32 cellular contexts compared by ENCODE assay signal in the genomic region with DNA sequence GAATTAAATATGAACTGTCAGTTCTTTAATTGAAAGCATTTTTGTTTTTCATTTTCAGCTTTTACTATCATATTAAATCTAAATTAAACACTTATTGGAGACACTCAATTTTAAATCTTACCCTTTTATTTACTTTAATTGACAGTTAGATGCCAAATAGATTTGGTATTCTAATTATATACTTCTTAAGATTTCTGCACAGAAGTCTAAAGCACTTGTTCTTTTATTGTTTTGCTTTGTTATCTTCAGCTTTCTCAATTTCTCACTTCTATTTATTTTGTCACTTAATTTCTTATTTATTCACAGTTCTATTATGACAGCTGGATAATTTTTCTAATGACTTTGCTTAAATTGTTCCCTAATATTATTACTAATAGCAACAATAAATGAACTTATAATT.
DNase-seq lines count a peak whose midpoint lies in the region; ATAC-seq, FAIRE-seq and TF ChIP-seq lines count a peak whose summit lies in the region.
"Had no signal": no experiment of that assay in that cellular context is flagged by ENCODE, and none has a peak within 500 bp of the region (broad histone marks: within the 10 kb centered on the region; RNA-seq: fewer than 3 reads in every experiment).

No MANE protein-coding gene starts in this region.

- no peak for TF ChIP-seq POLR2A in K562 (conservative IDR thresholded peaks at IDR 0.05)

- FAIRE-seq in K562 (lab: Jason Lieb, UNC) (no peak), colon (lab: Jason Lieb, UNC) (peak; percentile 5), pancreas (lab: Jason Lieb, UNC) (peak; percentile 34)
- FAIRE-seq: A549, D721Med had no signal

- CTCF ChIA-PET in K562 (lab: Yijun Ruan, JAX; ENCODE audit: low intra/inter-chr PET ratio), result interaction anchor here (0.6 kb wide), 1 partner anchor 1239 kb away, joined by 3 read pairs; no protein-coding TSS in a partner anchor

- DNase-seq in K562 (ENCODE audit: extremely low read depth in 1 of 4, low spot score in 3 of 4), result no peak
- no peak for DNase-seq in pancreas
- no peak for DNase-seq in smooth muscle cell (lab: John Stamatoyannopoulos, UW; ENCODE audit: unreplicated experiment)
- no peak for DNase-seq in NCI-H2227 treated with DMSO at 0.1 percent for 48 hours (lab: John Stamatoyannopoulos, UW)
- DNase-seq: 8988T; ACHN; AML-193; BE2C; C1 segment of cervical spinal cord; Caco-2; Calu3; CD4-positive, alpha-beta memory T cell; CD4-positive, alpha-beta T cell; CD4-positive, CD25-positive, alpha-beta regulatory T cell; CD8-positive, alpha-beta memory T cell; CD8-positive, alpha-beta T cell; COR-L47; DMS 273 treated with DMSO at 0.1 percent for 48 hours; DMS153; DMS53; DMS79; DMS79 treated with DMSO at 0.1 percent for 48 hours; DND-41; EL had no signal

- 0 out of 4 replicates have a peak, but pooled peaks of 1 of the 2 experiments have one; percentile 15 for TF ChIP-seq RAD21 in K562 (CRISPR knock-in tag; conservative IDR thresholded peaks at IDR 0.05 in 1 of 2, IDR thresholded peaks at IDR 0.05 in 1 of 2)

- POLR2A ChIA-PET in K562 (lab: Yijun Ruan, JAX), result interaction anchor here (1.0 kb wide), 1 partner anchor 10 kb away, joined by 3 read pairs; no protein-coding TSS in a partner anchor

- H3K36me3 ChIP-seq in K562 (ENCODE audit: control insufficient read depth, insufficient read depth, low read length), result no peaks in the 10 kb centered on the region
- no peaks in the 10 kb centered on the region for H3K36me3 ChIP-seq in pancreas
- H3K36me3 ChIP-seq in smooth muscle cell (ENCODE audit: low read depth), result no peaks in the 10 kb centered on the region
- H3K36me3 ChIP-seq: BE2C; BLaER1; BLaER1 treated with 17β-estradiol and CSF1 and Interleukin-3, amounts not matched to agents 10 nM and 100 nM had no signal

- H3K9ac ChIP-seq in K562 (ENCODE audit: insufficient read depth in 1 of 2, low read depth in 2 of 2, low read length in 2 of 2) (no peak overlapping the region), smooth muscle cell (ENCODE audit: low read depth) (no peak overlapping the region)
- H3K9ac ChIP-seq: BLaER1; BLaER1 treated with 17β-estradiol and CSF1 and Interleukin-3, amounts not matched to agents 10 nM and 100 nM had no signal

- no peaks in the 10 kb centered on the region for H3K9me1 ChIP-seq in K562 (ENCODE audit: control insufficient read depth, insufficient read depth, low read length)

- no peaks in the 10 kb centered on the region for H4K20me1 ChIP-seq in K562 (replicated peaks; ENCODE audit: control insufficient read depth, insufficient read depth, low read length)
- H4K20me1 ChIP-seq in smooth muscle cell (ENCODE audit: low read depth), result no peaks in the 10 kb centered on the region
- H4K20me1 ChIP-seq: BLaER1; BLaER1 treated with 17β-estradiol and CSF1 and Interleukin-3, amounts not matched to agents 10 nM and 100 nM had no signal

- H3K4me2 ChIP-seq in K562 (ENCODE audit: insufficient read depth, low read length), result no peak overlapping the region
- no peak overlapping the region for H3K4me2 ChIP-seq in smooth muscle cell
- H3K4me2 ChIP-seq: A549; BLaER1; BLaER1 treated with 17β-estradiol and CSF1 and Interleukin-3, amounts not matched to agents 10 nM and 100 nM had no signal

- in situ Hi-C loops in K562 (cut with MboI), result no loop called here

- H3K4me1 ChIP-seq in K562 (replicated peaks in 1 of 2; ENCODE audit: control insufficient read depth in 2 of 2, insufficient read depth in 2 of 2, low read length in 2 of 2), result no peaks in the 10 kb centered on the region
- no peaks in the 10 kb centered on the region for H3K4me1 ChIP-seq in pancreas
- H3K4me1 ChIP-seq in smooth muscle cell (ENCODE audit: low read depth), result no peaks in the 10 kb centered on the region
- H3K4me1 ChIP-seq: A549; BE2C; BLaER1; BLaER1 treated with 17β-estradiol and CSF1 and Interleukin-3, amounts not matched to agents 10 nM and 100 nM; Caco-2 had no signal

- no peaks in the 10 kb centered on the region for H3K27me3 ChIP-seq in K562 (ENCODE audit: control insufficient read depth in 2 of 2, insufficient read depth in 2 of 2, low read length in 2 of 2)
- H3K27me3 ChIP-seq in pancreas, result no peaks in the 10 kb centered on the region
- no peaks in the 10 kb centered on the region for H3K27me3 ChIP-seq in smooth muscle cell (ENCODE audit: low read depth)
- H3K27me3 ChIP-seq: BE2C; BLaER1; BLaER1 treated with 17β-estradiol and CSF1 and Interleukin-3, amounts not matched to agents 10 nM and 100 nM had no signal

- H3K79me2 ChIP-seq in K562 (ENCODE audit: control insufficient read depth, insufficient read depth, low read length) (no peaks in the 10 kb centered on the region), smooth muscle cell (ENCODE audit: low read depth) (no peaks in the 10 kb centered on the region)

- H3K4me3 ChIP-seq in K562, result no peak overlapping the region
- no peak overlapping the region for H3K4me3 ChIP-seq in pancreas
- no peak overlapping the region for H3K4me3 ChIP-seq in smooth muscle cell
- H3K4me3 ChIP-seq: A549; BLaER1; BLaER1 treated with 17β-estradiol and CSF1 and Interleukin-3, amounts not matched to agents 10 nM and 100 nM had no signal

- H3K9me3 ChIP-seq in K562 (replicated peaks; ENCODE audit: control insufficient read depth, insufficient read depth, low read depth, low read length), result no peaks in the 10 kb centered on the region; the same call in 1 of the 2 replicates
- no peaks in the 10 kb centered on the region for H3K9me3 ChIP-seq in pancreas
- no peaks in the 10 kb centered on the region for H3K9me3 ChIP-seq in smooth muscle cell (replicated peaks; ENCODE audit: low read depth)
- H3K9me3 ChIP-seq: A549, BE2C, BLaER1, Caco-2 had no signal

- no peak overlapping the region for H2AFZ ChIP-seq in K562 (ENCODE audit: low read depth, low read length)
- no peak overlapping the region for H2AFZ ChIP-seq in smooth muscle cell (ENCODE audit: low read depth)

- intact Hi-C loops in K562 (cut with micrococcal nuclease), result no loop called here
- intact Hi-C loops in pancreas (cut with DNase I), result no loop called here

- no peaks in the 10 kb centered on the region for H3F3A ChIP-seq in smooth muscle cell (ENCODE audit: low read depth)

- BruUV-seq in K562 (replicated peaks; lab: Mats Ljungman, UMichigan), result no TSS peak

- H3K27ac ChIP-seq in K562 (ENCODE audit: extremely low read depth, low read depth, low read length) (no peak overlapping the region), pancreas (no peak overlapping the region), smooth muscle cell (ENCODE audit: low read depth) (no peak overlapping the region)
- H3K27ac ChIP-seq: 22Rv1; A549; BLaER1; BLaER1 treated with 17β-estradiol and CSF1 and Interleukin-3, amounts not matched to agents 10 nM and 100 nM; C4-2B had no signal

- ATAC-seq in K562, result no peak
- ATAC-seq in pancreas, result no peak
- ATAC-seq in esophagus mucosa, result no peak
- ATAC-seq: A549; CD8-positive, alpha-beta T cell had no signal

- no peak for TF ChIP-seq EP300 in K562 (IDR thresholded peaks at IDR 0.05; ENCODE audit: low read length)

- no peak for TF ChIP-seq CTCF in K562 (IDR thresholded peaks at IDR 0.05 in 2 of 3, conservative IDR thresholded peaks at IDR 0.05 in 1 of 3; ENCODE audit: insufficient read depth in 2 of 3, low read depth in 1 of 3, low read length in 3 of 3)
- no peak for TF ChIP-seq CTCF in pancreas (IDR thresholded peaks at IDR 0.05)
- TF ChIP-seq CTCF in smooth muscle cell (IDR thresholded peaks at IDR 0.05; ENCODE audit: borderline replicate concordance, insufficient read depth, poor library complexity, severe bottlenecking), result no peak

TF ChIP-seq in K562, 482 proteins besides CTCF, POLR2A, EP300 and RAD21 (continues in another document):
- TF ChIP-seq, protein P1, sequence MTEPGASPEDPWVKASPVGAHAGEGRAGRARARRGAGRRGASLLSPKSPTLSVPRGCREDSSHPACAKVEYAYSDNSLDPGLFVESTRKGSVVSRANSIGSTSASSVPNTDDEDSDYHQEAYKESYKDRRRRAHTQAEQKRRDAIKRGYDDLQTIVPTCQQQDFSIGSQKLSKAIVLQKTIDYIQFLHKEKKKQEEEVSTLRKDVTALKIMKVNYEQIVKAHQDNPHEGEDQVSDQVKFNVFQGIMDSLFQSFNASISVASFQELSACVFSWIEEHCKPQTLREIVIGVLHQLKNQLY (CRISPR knock-in tag; conservative IDR thresholded peaks at IDR 0.05), result no peak
- TF ChIP-seq PHF21A (IDR thresholded peaks at IDR 0.05; ENCODE audit: borderline replicate concordance, low read depth) (no peak), NFE2L1 (tag; IDR thresholded peaks at IDR 0.05; ENCODE audit: borderline replicate concordance, low read depth) (0 out of 2 replicates have a peak, but pooled peaks have one; percentile 7), DACH1 (IDR thresholded peaks at IDR 0.05; ENCODE audit: partially characterized antibody) (peak; percentile 25)
- TF ChIP-seq, protein P2, sequence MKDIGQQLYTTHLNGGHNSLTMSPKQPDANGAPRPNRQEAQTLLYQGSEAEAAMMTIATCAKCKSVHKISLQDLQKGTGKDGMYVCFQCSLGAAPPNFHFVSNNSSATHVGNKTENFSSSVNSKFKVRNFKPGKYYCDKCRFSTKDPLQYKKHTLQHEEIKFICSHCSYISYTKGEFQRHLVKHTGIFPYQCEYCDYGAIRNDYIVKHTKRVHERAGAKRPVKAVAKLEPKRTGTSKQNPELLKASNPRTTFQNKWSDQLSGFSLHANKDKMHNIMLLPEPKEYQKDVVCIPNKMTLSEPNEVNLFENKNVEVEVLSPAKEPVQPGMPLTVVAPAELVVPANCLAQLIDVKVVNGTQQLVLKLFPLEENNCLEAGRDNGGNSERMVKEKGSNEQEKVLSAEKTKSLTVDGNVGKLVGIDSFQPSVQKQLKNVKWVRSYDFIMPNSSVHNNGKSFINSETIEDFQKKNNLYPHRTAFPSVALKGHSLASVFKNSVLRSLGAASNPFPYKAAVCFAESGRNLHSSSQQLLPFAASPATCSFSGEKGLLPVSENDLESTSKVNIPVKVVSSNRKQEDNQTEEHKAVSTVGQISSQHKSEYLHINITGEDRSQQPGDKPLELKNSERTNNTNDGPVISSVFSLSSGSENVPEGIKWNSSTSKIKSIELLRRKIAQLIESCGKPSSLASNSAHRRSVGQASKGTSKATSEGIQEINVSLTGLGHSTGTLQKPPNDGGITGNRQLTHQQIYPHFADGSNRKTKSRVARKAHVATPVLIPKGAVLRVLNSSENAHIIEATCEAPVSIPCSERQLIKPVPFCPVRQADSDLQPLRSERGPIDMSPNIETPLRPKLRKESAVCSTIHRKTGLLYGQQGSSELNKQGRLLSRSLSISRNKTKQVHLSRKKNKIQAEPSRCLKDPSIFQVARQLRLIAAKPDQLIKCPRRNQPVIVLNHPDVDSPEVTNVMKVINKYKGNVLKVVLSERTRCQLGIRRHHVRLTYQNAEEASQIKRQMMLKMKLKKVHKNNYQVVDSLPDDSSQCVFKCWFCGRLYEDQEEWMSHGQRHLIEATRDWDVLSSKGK (CRISPR knock-in tag; IDR thresholded peaks at IDR 0.05), result 0 out of 2 replicates have a peak, but pooled peaks have one; percentile 15
